In genomic region chr21:45979651-45980050, GRCh38 we compare ENCODE assay signal across 1 cellular context.
TF ChIP-seq lines count a peak whose summit lies in the region.

No MANE protein-coding gene starts in this region.

TF ChIP-seq in GM23338, 12 proteins besides CTCF, POLR2A, EP300 and RAD21 (continued from another document):
- TF ChIP-seq, protein P1, sequence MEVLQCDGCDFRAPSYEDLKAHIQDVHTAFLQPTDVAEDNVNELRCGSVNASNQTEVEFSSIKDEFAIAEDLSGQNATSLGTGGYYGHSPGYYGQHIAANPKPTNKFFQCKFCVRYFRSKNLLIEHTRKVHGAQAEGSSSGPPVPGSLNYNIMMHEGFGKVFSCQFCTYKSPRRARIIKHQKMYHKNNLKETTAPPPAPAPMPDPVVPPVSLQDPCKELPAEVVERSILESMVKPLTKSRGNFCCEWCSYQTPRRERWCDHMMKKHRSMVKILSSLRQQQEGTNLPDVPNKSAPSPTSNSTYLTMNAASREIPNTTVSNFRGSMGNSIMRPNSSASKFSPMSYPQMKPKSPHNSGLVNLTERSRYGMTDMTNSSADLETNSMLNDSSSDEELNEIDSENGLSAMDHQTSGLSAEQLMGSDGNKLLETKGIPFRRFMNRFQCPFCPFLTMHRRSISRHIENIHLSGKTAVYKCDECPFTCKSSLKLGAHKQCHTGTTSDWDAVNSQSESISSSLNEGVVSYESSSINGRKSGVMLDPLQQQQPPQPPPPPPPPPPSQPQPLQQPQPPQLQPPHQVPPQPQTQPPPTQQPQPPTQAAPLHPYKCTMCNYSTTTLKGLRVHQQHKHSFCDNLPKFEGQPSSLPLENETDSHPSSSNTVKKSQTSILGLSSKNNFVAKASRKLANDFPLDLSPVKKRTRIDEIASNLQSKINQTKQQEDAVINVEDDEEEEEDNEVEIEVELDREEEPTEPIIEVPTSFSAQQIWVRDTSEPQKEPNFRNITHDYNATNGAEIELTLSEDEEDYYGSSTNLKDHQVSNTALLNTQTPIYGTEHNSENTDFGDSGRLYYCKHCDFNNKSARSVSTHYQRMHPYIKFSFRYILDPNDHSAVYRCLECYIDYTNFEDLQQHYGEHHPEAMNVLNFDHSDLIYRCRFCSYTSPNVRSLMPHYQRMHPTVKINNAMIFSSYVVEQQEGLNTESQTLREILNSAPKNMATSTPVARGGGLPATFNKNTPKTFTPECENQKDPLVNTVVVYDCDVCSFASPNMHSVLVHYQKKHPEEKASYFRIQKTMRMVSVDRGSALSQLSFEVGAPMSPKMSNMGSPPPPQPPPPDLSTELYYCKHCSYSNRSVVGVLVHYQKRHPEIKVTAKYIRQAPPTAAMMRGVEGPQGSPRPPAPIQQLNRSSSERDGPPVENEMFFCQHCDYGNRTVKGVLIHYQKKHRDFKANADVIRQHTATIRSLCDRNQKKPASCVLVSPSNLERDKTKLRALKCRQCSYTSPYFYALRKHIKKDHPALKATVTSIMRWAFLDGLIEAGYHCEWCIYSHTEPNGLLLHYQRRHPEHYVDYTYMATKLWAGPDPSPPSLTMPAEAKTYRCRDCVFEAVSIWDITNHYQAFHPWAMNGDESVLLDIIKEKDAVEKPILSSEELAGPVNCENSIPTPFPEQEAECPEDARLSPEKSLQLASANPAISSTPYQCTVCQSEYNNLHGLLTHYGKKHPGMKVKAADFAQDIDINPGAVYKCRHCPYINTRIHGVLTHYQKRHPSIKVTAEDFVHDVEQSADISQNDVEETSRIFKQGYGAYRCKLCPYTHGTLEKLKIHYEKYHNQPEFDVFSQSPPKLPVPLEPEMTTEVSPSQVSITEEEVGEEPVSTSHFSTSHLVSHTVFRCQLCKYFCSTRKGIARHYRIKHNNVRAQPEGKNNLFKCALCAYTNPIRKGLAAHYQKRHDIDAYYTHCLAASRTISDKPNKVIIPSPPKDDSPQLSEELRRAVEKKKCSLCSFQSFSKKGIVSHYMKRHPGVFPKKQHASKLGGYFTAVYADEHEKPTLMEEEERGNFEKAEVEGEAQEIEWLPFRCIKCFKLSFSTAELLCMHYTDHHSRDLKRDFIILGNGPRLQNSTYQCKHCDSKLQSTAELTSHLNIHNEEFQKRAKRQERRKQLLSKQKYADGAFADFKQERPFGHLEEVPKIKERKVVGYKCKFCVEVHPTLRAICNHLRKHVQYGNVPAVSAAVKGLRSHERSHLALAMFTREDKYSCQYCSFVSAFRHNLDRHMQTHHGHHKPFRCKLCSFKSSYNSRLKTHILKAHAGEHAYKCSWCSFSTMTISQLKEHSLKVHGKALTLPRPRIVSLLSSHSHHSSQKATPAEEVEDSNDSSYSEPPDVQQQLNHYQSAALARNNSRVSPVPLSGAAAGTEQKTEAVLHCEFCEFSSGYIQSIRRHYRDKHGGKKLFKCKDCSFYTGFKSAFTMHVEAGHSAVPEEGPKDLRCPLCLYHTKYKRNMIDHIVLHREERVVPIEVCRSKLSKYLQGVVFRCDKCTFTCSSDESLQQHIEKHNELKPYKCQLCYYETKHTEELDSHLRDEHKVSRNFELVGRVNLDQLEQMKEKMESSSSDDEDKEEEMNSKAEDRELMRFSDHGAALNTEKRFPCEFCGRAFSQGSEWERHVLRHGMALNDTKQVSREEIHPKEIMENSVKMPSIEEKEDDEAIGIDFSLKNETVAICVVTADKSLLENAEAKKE (CRISPR knock-in tag; IDR thresholded peaks at IDR 0.05), result no peak
- TF ChIP-seq ZNF331 (CRISPR knock-in tag; IDR thresholded peaks at IDR 0.05; ENCODE audit: low read depth) (no peak), EZH2phosphoT487 (IDR thresholded peaks at IDR 0.05; ENCODE audit: unreplicated experiment) (no peak), JUNB (IDR thresholded peaks at IDR 0.05; ENCODE audit: unreplicated experiment) (no peak), REST (IDR thresholded peaks at IDR 0.05; ENCODE audit: unreplicated experiment) (no peak), POLR2AphosphoS5 (IDR thresholded peaks at IDR 0.05; ENCODE audit: low read depth) (no peak), STAT1 (IDR thresholded peaks at IDR 0.05; ENCODE audit: unreplicated experiment) (no peak)
